In the genomic region with DNA sequence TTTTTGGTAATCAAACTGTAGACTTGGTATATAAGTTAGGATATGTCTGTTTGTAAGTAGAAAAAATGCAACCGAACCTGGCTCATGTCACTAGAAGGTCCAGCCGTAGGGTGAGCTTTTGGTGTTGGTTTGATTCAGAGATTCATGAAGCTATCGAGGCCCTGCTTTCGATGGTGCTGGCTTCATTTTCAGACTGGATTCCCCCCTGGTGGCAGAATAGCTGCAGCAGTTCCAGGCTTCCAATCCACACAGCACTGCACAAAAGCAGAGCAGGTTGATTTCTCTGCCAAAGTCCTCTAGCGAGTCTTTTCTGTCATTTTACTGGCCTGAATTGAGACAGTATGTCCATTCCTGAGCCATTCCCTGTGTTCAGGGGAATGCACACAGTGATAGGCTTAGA, we compare ENCODE assay signal across 7 cellular contexts. TPM values are rescaled to one million over a fixed set of nuclear protein-coding genes. Genes with fewer than 3 reads are reported as not detected.
A peak's percentile ranks its signal among the peaks of the same experiment; 100 is the strongest.
DNase-seq lines count a peak whose midpoint lies in the region; ATAC-seq and TF ChIP-seq lines count a peak whose summit lies in the region.

No MANE protein-coding gene starts in this region.

- peaks cover 20% of the 10 kb centered on the region for H3K4me1 Mint-ChIP-seq in neural progenitor cell

- in situ Hi-C loops in GM13977 (cut with MboI; ENCODE audit: low pct_unique_long_range_greater_than_20kb, low sequenced_read_pairs, unreplicated experiment): no loop called here

- peaks cover 10% of the 10 kb centered on the region for H3K4me1 ChIP-seq in neural progenitor cell

- H3K36me3 Mint-ChIP-seq in neural progenitor cell: peaks cover 20% of the 10 kb centered on the region

- H3K4me2 ChIP-seq in neural progenitor cell: no peak overlapping the region

- H3K9me3 ChIP-seq in neural progenitor cell (ENCODE audit: low read depth): no peaks in the 10 kb centered on the region

- DNase-seq in GM13977 (ENCODE audit: low spot score) (no peak), RKO (ENCODE audit: low spot score) (peak; percentile 13), ecto neural progenitor cell (ENCODE audit: low spot score) (peak; percentile 52), neural progenitor cell (ENCODE audit: low spot score) (peak; percentile 41), foreskin melanocyte (no peak)

- no peak overlapping the region for H3K27ac Mint-ChIP-seq in neural progenitor cell

- H3K36me3 ChIP-seq in neural progenitor cell: peaks cover 7% of the 10 kb centered on the region

- ATAC-seq in GM19455 (IDR thresholded peaks at IDR 0.05; ENCODE audit: unreplicated experiment) (no peak), GM21528 (IDR thresholded peaks at IDR 0.05; ENCODE audit: low FRiP score, unreplicated experiment) (no peak)

- peaks cover 24% of the 10 kb centered on the region for H4K20me1 ChIP-seq in neural progenitor cell (ENCODE audit: low read depth)

- no peaks in the 10 kb centered on the region for H3K27me3 Mint-ChIP-seq in neural progenitor cell (ENCODE audit: insufficient read depth, low read depth)

- no peaks in the 10 kb centered on the region for H3K79me2 ChIP-seq in neural progenitor cell (ENCODE audit: low read depth)

- H2AFZ ChIP-seq in neural progenitor cell (replicated peaks): no peak overlapping the region

- H3K4me3 ChIP-seq in neural progenitor cell: no peak overlapping the region

- H3K9me3 Mint-ChIP-seq in neural progenitor cell: no peaks in the 10 kb centered on the region

- no peak overlapping the region for H3K4me3 Mint-ChIP-seq in neural progenitor cell

- no peaks in the 10 kb centered on the region for H3K27me3 ChIP-seq in neural progenitor cell

- peak overlapping the region; percentile 13 for H3K27ac ChIP-seq in neural progenitor cell

- no peak overlapping the region for H3K9ac ChIP-seq in neural progenitor cell

- TF ChIP-seq CTCF in GM13977 (IDR thresholded peaks at IDR 0.05; ENCODE audit: extremely low read depth, insufficient read depth, missing control alignments): peak; percentile 20
- TF ChIP-seq CTCF in neural progenitor cell (IDR thresholded peaks at IDR 0.05): peak; percentile 42

- peaks cover 14% of the 10 kb centered on the region for H3F3A ChIP-seq in neural progenitor cell (ENCODE audit: low read depth)

RNA-seq across cellular contexts. Expression of gene PDK3, which starts 33.1 kb away (rescaled TPM):
- 50.3 and 100 TPM in 2 replicates for total RNA-seq in neural progenitor cell (ENCODE audit: low replicate concordance)

Comparison
In these comparisons a context has a peak if more than half of its experiments do, and no peak if none do; other contexts are left out.
1. DNase-seq: peak in RKO (single experiment), ecto neural progenitor cell (single experiment) and neural progenitor cell (single experiment); none in GM13977 (single experiment) and foreskin melanocyte (single experiment).